In the genomic region with DNA sequence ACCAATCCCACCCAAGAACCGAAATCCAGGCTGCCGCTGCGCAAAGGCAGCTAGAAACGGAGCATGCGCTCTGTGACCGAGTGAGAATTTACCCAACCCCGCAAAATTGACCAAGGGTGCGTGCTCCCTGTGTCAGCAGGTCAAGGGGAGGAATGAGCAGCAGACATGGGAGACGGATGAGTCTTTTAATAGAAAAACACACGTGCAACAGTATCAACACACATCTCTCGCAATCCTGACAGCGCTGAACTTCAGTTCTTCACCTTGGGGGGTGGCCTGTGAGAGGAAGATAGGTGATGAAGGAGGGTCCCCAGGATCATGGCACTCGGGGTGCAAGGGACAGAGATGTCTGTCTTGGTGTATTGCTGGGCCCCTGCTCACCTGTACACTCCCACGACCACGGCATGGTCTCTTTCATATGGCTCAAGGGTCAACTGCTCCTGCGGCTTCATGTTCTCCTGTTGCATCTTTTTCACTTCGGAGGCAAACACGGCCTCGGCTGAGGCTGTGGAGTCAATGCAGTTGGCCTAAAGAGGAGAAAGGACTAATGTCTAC, we compare ENCODE assay signal across 9 cellular contexts. TPM values are rescaled to one million over a fixed set of nuclear protein-coding genes. Genes with fewer than 3 reads are reported as not detected.
DNase-seq lines count a peak whose midpoint lies in the region; ATAC-seq and TF ChIP-seq lines count a peak whose summit lies in the region.
"Had no signal": no experiment of that assay in that cellular context is flagged by ENCODE, and none has a peak within 500 bp of the region (broad histone marks: within the 10 kb centered on the region; RNA-seq: fewer than 3 reads in every experiment).

No MANE protein-coding gene starts in this region.

- H3K4me3 ChIP-seq in Panc1 (ENCODE audit: low read depth in 2 of 2, low read length in 2 of 2), result peak overlapping the region; percentile 36 to 57
- H3K4me3 ChIP-seq in epithelial cell of proximal tubule (ENCODE audit: low read depth, low read length), result peak overlapping the region; percentile 86

- TF ChIP-seq CTCF in Panc1 (IDR thresholded peaks at IDR 0.05) (no peak), epithelial cell of proximal tubule (conservative IDR thresholded peaks at IDR 0.05; ENCODE audit: low read depth, low read length) (no peak), progenitor cell of endocrine pancreas (IDR thresholded peaks at IDR 0.05; ENCODE audit: unreplicated experiment) (no peak)

- H3K36me3 Mint-ChIP-seq in progenitor cell of endocrine pancreas (ENCODE audit: insufficient read depth), result peaks cover 29% of the 10 kb centered on the region

- peak overlapping the region; percentile 76 for H3K27ac ChIP-seq in Panc1 (ENCODE audit: low read length)

- peaks cover 18% of the 10 kb centered on the region for H3K4me1 Mint-ChIP-seq in progenitor cell of endocrine pancreas (ENCODE audit: low read depth)

- POLR2A ChIA-PET in Panc1 (lab: Charles Lee), result interaction anchor here (0.5 to 2.2 kb wide), 59 partner anchors 10 to 437 kb away, joined by 3 to 177 read pairs (median 7); a partner anchor contains a TSS

- CTCF ChIA-PET in Panc1 (lab: Charles Lee), result interaction anchor here (0.5 to 2.1 kb wide), 25 partner anchors 10 to 492 kb away, joined by 3 to 109 read pairs (median 6); a partner anchor contains a TSS

- H3K27me3 Mint-ChIP-seq in progenitor cell of endocrine pancreas, result no peaks in the 10 kb centered on the region

- H3K9me3 Mint-ChIP-seq in progenitor cell of endocrine pancreas (ENCODE audit: low read depth), result no peaks in the 10 kb centered on the region

- peaks cover 72% of the 10 kb centered on the region for H3K36me3 ChIP-seq in Panc1 (ENCODE audit: control insufficient read depth, insufficient read depth, low read length)

- ATAC-seq in GM18505 (IDR thresholded peaks at IDR 0.05; ENCODE audit: unreplicated experiment), result no peak
- no peak; the same call in 1 of the 2 replicates for ATAC-seq in Panc1
- ATAC-seq in HG03108 (IDR thresholded peaks at IDR 0.05; ENCODE audit: unreplicated experiment), result no peak
- no peak for ATAC-seq in GM19452 (IDR thresholded peaks at IDR 0.05; ENCODE audit: unreplicated experiment)

- H3K4me3 Mint-ChIP-seq in progenitor cell of endocrine pancreas (ENCODE audit: low read depth), result peak overlapping the region; percentile 86

- in situ Hi-C loops in Panc1 (cut with HindIII; ENCODE audit: low pct_unique_long_range_greater_than_20kb, low sequenced_read_pairs), result no loop called here

- peak overlapping the region; percentile 94 for H3K27ac Mint-ChIP-seq in progenitor cell of endocrine pancreas

- peaks cover 22% of the 10 kb centered on the region for H3K4me1 ChIP-seq in Panc1 (ENCODE audit: control insufficient read depth, insufficient read depth, low read length)

- peak; percentile 10 for TF ChIP-seq POLR2A in GM18505 (IDR thresholded peaks at IDR 0.05; ENCODE audit: borderline replicate concordance, extremely low read depth, insufficient read depth, insufficient read length)

- intact Hi-C loops in Panc1 (cut with micrococcal nuclease; ENCODE audit: unreplicated experiment), result loop anchor here (5.0 kb wide), 1 partner anchor 292 kb away; a partner anchor contains a TSS

- BruUV-seq in Panc1 (replicated peaks; lab: Mats Ljungman, UMichigan), result no TSS peak

- DNase-seq in Panc1 (ENCODE audit: low read depth, low spot score) (no peak), epithelial cell of proximal tubule (ENCODE audit: low read depth) (no peak), progenitor cell of endocrine pancreas (ENCODE audit: low spot score, unreplicated experiment) (no peak), mesenteric fat pad (ENCODE audit: low spot score) (no peak)
- no peak for DNase-seq in activated CD8-positive, alpha-beta memory T cell treated with anti-CD3 and anti-CD28 coated beads, Interleukin-2, amount 50 U/mL, for 48 hours

- H3K9me3 ChIP-seq in Panc1 (ENCODE audit: control insufficient read depth, insufficient read depth, low read depth, low read length), result no peaks in the 10 kb centered on the region

- no peaks in the 10 kb centered on the region for H3K27me3 ChIP-seq in Panc1 (ENCODE audit: control insufficient read depth, insufficient read depth, low read length)

RNA-seq across cellular contexts. Expression of a gene that starts 0.4 kb away (rescaled TPM):
- total RNA-seq in Panc1 (2021; ENCODE audit: unreplicated experiment), result 322 TPM
- 462 TPM for polyA plus RNA-seq in Panc1 (2012; ENCODE audit: insufficient read length)
- 5.7 and 15.5 TPM in 2 replicates for total RNA-seq in epithelial cell of proximal tubule
- 80.7 and 90.7 TPM in 2 replicates for total RNA-seq in progenitor cell of endocrine pancreas
- total RNA-seq in mesenteric fat pad, result 8.8 TPM

RNA-seq across cellular contexts. Expression of a gene that starts 11.8 kb away (rescaled TPM):
- 4,927 TPM for total RNA-seq in Panc1 (2021; ENCODE audit: unreplicated experiment)
- polyA plus RNA-seq in Panc1 (2012; ENCODE audit: insufficient read length), result 6,160 TPM
- 187 and 237 TPM in 2 replicates for total RNA-seq in epithelial cell of proximal tubule
- total RNA-seq in progenitor cell of endocrine pancreas, result 250 and 271 TPM in 2 replicates
- total RNA-seq in mesenteric fat pad, result 121 TPM

RNA-seq across cellular contexts. Expression of a gene that starts 55.7 kb away (rescaled TPM):
- total RNA-seq in Panc1 (2021; ENCODE audit: unreplicated experiment), result not detected
- polyA plus RNA-seq in Panc1 (2012; ENCODE audit: insufficient read length), result not detected
- total RNA-seq in epithelial cell of proximal tubule, result not detected in 2 replicates
- total RNA-seq in progenitor cell of endocrine pancreas, result not detected in 2 replicates
- not detected for total RNA-seq in mesenteric fat pad
- total RNA-seq: lung microvascular endothelial cell had no signal

Comparison
In these comparisons a context has a peak if more than half of its experiments do, and no peak if none do; other contexts are left out.
1. RNA of a gene that starts 11.8 kb away (total RNA-seq): 4,927 TPM in Panc1 (single experiment); 250 to 271 TPM in progenitor cell of endocrine pancreas, 187 to 237 TPM in epithelial cell of proximal tubule and 121 TPM in mesenteric fat pad (single experiment); every median in the first group is over 10 times any median in the second.